2 cellular contexts compared by ENCODE assay signal in the genomic region with DNA sequence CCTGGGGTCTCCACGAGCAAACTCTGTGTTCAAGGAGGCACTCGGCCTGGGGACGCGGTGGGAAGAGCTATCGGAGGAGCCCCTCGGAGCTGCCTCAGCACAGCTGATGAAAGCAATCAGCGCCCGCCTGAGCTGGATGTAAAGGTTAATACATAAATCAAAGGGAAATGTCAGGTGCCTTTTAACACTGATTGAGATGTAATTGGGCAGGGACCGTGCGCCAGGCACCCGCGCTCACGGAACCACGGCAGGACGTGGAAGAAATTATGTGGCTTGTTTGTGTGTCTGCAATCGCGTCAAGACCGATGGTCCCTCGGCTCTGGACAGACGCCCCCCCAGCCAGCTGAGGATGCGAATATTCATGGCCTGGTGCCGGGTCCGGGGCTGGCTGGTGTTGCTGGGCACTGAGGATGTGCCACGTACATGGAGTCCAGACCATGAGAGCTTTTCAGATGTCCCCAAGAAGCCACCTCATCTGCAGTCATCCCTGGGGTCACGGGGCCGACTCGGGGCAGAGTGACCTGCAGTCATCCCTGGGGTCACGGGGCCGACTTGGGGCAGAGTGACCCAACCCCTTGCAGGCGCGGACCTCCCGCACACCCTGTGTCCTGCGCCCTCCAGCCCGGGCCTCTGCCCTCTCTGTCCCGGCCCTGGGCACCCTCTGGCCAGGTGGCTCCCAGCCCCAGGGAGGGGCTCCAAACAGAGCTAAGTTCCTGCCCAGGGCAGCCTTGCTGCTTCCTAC.
TF ChIP-seq lines count a peak whose summit lies in the region.

No MANE protein-coding gene starts in this region.

TF ChIP-seq in SK-N-SH, 30 proteins besides CTCF, POLR2A, EP300 and RAD21 (continued from another document):
- TF ChIP-seq, protein P1, sequence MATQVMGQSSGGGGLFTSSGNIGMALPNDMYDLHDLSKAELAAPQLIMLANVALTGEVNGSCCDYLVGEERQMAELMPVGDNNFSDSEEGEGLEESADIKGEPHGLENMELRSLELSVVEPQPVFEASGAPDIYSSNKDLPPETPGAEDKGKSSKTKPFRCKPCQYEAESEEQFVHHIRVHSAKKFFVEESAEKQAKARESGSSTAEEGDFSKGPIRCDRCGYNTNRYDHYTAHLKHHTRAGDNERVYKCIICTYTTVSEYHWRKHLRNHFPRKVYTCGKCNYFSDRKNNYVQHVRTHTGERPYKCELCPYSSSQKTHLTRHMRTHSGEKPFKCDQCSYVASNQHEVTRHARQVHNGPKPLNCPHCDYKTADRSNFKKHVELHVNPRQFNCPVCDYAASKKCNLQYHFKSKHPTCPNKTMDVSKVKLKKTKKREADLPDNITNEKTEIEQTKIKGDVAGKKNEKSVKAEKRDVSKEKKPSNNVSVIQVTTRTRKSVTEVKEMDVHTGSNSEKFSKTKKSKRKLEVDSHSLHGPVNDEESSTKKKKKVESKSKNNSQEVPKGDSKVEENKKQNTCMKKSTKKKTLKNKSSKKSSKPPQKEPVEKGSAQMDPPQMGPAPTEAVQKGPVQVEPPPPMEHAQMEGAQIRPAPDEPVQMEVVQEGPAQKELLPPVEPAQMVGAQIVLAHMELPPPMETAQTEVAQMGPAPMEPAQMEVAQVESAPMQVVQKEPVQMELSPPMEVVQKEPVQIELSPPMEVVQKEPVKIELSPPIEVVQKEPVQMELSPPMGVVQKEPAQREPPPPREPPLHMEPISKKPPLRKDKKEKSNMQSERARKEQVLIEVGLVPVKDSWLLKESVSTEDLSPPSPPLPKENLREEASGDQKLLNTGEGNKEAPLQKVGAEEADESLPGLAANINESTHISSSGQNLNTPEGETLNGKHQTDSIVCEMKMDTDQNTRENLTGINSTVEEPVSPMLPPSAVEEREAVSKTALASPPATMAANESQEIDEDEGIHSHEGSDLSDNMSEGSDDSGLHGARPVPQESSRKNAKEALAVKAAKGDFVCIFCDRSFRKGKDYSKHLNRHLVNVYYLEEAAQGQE (IDR thresholded peaks at IDR 0.05; ENCODE audit: low read depth, low read length) = no peak
- TF ChIP-seq RXRA (IDR thresholded peaks at IDR 0.05; ENCODE audit: borderline replicate concordance, low read depth) = no peak

TF ChIP-seq in SK-N-SH treated with all-trans-retinoic acid at 6 μM for 48 hours, 23 proteins besides CTCF, POLR2A, EP300 and RAD21 (continued from another document):
- TF ChIP-seq, protein P2, sequence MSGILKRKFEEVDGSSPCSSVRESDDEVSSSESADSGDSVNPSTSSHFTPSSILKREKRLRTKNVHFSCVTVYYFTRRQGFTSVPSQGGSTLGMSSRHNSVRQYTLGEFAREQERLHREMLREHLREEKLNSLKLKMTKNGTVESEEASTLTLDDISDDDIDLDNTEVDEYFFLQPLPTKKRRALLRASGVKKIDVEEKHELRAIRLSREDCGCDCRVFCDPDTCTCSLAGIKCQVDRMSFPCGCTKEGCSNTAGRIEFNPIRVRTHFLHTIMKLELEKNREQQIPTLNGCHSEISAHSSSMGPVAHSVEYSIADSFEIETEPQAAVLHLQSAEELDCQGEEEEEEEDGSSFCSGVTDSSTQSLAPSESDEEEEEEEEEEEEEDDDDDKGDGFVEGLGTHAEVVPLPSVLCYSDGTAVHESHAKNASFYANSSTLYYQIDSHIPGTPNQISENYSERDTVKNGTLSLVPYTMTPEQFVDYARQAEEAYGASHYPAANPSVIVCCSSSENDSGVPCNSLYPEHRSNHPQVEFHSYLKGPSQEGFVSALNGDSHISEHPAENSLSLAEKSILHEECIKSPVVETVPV (CRISPR knock-in tag; IDR thresholded peaks at IDR 0.05) = no peak
- no peak for TF ChIP-seq CSDC2 (CRISPR knock-in tag; IDR thresholded peaks at IDR 0.05)
- TF ChIP-seq OSR1 (CRISPR knock-in tag; IDR thresholded peaks at IDR 0.05) = no peak
- TF ChIP-seq ZFP3 (CRISPR knock-in tag; IDR thresholded peaks at IDR 0.05) = no peak
- TF ChIP-seq TCF4 (CRISPR knock-in tag; IDR thresholded peaks at IDR 0.05; ENCODE audit: borderline replicate concordance) = no peak
